Comparison of ENCODE assay signal across 32 cellular contexts in genomic region chr13:22960827-22961226, GRCh38.
"Had no signal": no experiment of that assay in that cellular context is flagged by ENCODE, and none has a peak within 500 bp of the region (broad histone marks: within the 10 kb centered on the region; RNA-seq: fewer than 3 reads in every experiment).

No MANE protein-coding gene starts in this region.

- H3K4me1 Mint-ChIP-seq: activated CD4-positive, alpha-beta T cell treated with anti-CD3 and anti-CD28 coated beads for 36 hours; activated CD4-positive, alpha-beta T cell treated with anti-CD3 and anti-CD28 coated beads, Interleukin-2, amount 10 ng/mL, durations not matched to agents 7 days and 5 days; activated naive CD8-positive, alpha-beta T cell treated with anti-CD3 and anti-CD28 coated beads for 36 hours; central memory CD8-positive, alpha-beta T cell had no signal

- H3K9me3 Mint-ChIP-seq: activated CD4-positive, alpha-beta T cell treated with anti-CD3 and anti-CD28 coated beads, Interleukin-2, amount 10 ng/mL, durations not matched to agents 7 days and 5 days; activated naive CD8-positive, alpha-beta T cell treated with anti-CD3 and anti-CD28 coated beads for 36 hours; central memory CD8-positive, alpha-beta T cell; T-helper 1 cell treated with Interleukin-12 subunit alpha and Interleukin-12 subunit beta and Interleukin-4 antibody, amounts not matched to agents 30 μg/mL and 1 μg/mL, for 36 hours; T-helper 2 cell treated with Interferon-gamma antibody and Interleukin-4, amounts not matched to agents 5 μg/mL and 100 μg/mL, for 36 hours had no signal

- H3K27ac Mint-ChIP-seq: activated CD4-positive, alpha-beta T cell treated with anti-CD3 and anti-CD28 coated beads for 36 hours; activated CD4-positive, alpha-beta T cell treated with anti-CD3 and anti-CD28 coated beads, Interleukin-2, amount 10 ng/mL, durations not matched to agents 7 days and 5 days; activated CD8-positive, alpha-beta T cell treated with anti-CD3 and anti-CD28 coated beads, Interleukin-2, amount 10 ng/mL, durations not matched to agents 7 days and 5 days; activated naive CD8-positive, alpha-beta T cell treated with anti-CD3 and anti-CD28 coated beads for 36 hours; T-helper 1 cell treated with Interleukin-12 subunit alpha and Interleukin-12 subunit beta and Interleukin-4 antibody, amounts not matched to agents 30 μg/mL and 1 μg/mL, for 36 hours; T-helper 2 cell treated with Interferon-gamma antibody and Interleukin-4, amounts not matched to agents 5 μg/mL and 100 μg/mL, for 36 hours; WTC11 had no signal

- H3K36me3 Mint-ChIP-seq: activated naive CD8-positive, alpha-beta T cell treated with anti-CD3 and anti-CD28 coated beads for 36 hours; WTC11 had no signal

- H3K9ac ChIP-seq: SK-N-SH had no signal

- H3K27me3 ChIP-seq: ascending aorta, cardiac muscle cell, MG63, Peyer's patch, SJSA1 had no signal

- H3K27ac ChIP-seq: ascending aorta, cardiac muscle cell, Peyer's patch, SJSA1 had no signal

- H3K36me3 ChIP-seq: ascending aorta, cardiac muscle cell, MG63, Peyer's patch, SJSA1 had no signal

- H3K4me3 ChIP-seq: ascending aorta, cardiac muscle cell, MG63, Peyer's patch, SJSA1 had no signal

- H3K9me3 ChIP-seq: ascending aorta, MG63, Peyer's patch, SJSA1, SK-N-SH had no signal

- H3K4me3 Mint-ChIP-seq: activated CD4-positive, alpha-beta T cell treated with anti-CD3 and anti-CD28 coated beads for 36 hours; activated CD4-positive, alpha-beta T cell treated with anti-CD3 and anti-CD28 coated beads, Interleukin-2, amount 10 ng/mL, durations not matched to agents 7 days and 5 days; activated CD8-positive, alpha-beta T cell treated with anti-CD3 and anti-CD28 coated beads, Interleukin-2, amount 10 ng/mL, durations not matched to agents 7 days and 5 days; activated naive CD8-positive, alpha-beta T cell treated with anti-CD3 and anti-CD28 coated beads for 36 hours; central memory CD8-positive, alpha-beta T cell; T-helper 1 cell treated with Interleukin-12 subunit alpha and Interleukin-12 subunit beta and Interleukin-4 antibody, amounts not matched to agents 30 μg/mL and 1 μg/mL, for 36 hours; T-helper 2 cell treated with Interferon-gamma antibody and Interleukin-4, amounts not matched to agents 5 μg/mL and 100 μg/mL, for 36 hours; WTC11 had no signal

- H3K27me3 Mint-ChIP-seq: activated CD4-positive, alpha-beta T cell treated with anti-CD3 and anti-CD28 coated beads for 36 hours; activated CD4-positive, alpha-beta T cell treated with anti-CD3 and anti-CD28 coated beads, Interleukin-2, amount 10 ng/mL, durations not matched to agents 7 days and 5 days; central memory CD8-positive, alpha-beta T cell had no signal

- DNase-seq: activated CD4-positive, alpha-beta T cell treated with anti-CD3 and anti-CD28 coated beads for 36 hours; activated CD4-positive, alpha-beta T cell treated with anti-CD3 and anti-CD28 coated beads, Interleukin-2, amount 10 ng/mL, durations not matched to agents 7 days and 5 days; activated CD4-positive, alpha-beta T cell treated with anti-CD3 and anti-CD28 coated beads, Interleukin-2, amount 50 U/mL, for 48 hours; activated CD8-positive, alpha-beta memory T cell treated with anti-CD3 and anti-CD28 coated beads, Interleukin-2, amount 50 U/mL, for 4 hours; activated CD8-positive, alpha-beta T cell treated with anti-CD3 and anti-CD28 coated beads, Interleukin-2, amount 10 ng/mL, durations not matched to agents 7 days and 5 days; activated effector memory CD4-positive, alpha-beta T cell treated with Interleukin-2 at 50 U/mL for 16 hours; activated naive CD4-positive, alpha-beta T cell treated with anti-CD3 and anti-CD28 coated beads, Interleukin-2, amount 50 U/mL, for 16 hours; activated naive CD8-positive, alpha-beta T cell treated with anti-CD3 and anti-CD28 coated beads for 36 hours; activated T-cell treated with anti-CD3 and anti-CD28 coated beads, Interleukin-2, amount 50 U/mL, for 48 hours; amygdala; Kasumi-1; MG63; NCI-H1092; NCI-H1436 treated with DMSO at 0.1 percent for 48 hours; NCI-H1694 treated with DMSO at 0.1 percent for 48 hours; NCI-H2029; NCI-H510A; NCI-H526; NCI-H748 treated with DMSO at 0.1 percent for 48 hours; NK-92 treated with Interleukin-12 subunit alpha and Interleukin-12 subunit beta, amount 100 ng/mL, for 24 hours; PC-3; Peyer's patch; RPMI8226; SHP77 treated with DMSO at 0.1 percent for 48 hours; SK-N-SH had no signal

- H3K4me1 ChIP-seq: ascending aorta, Peyer's patch, SJSA1 had no signal
